ENCODE assay signal across 17 cellular contexts in the genomic region with DNA sequence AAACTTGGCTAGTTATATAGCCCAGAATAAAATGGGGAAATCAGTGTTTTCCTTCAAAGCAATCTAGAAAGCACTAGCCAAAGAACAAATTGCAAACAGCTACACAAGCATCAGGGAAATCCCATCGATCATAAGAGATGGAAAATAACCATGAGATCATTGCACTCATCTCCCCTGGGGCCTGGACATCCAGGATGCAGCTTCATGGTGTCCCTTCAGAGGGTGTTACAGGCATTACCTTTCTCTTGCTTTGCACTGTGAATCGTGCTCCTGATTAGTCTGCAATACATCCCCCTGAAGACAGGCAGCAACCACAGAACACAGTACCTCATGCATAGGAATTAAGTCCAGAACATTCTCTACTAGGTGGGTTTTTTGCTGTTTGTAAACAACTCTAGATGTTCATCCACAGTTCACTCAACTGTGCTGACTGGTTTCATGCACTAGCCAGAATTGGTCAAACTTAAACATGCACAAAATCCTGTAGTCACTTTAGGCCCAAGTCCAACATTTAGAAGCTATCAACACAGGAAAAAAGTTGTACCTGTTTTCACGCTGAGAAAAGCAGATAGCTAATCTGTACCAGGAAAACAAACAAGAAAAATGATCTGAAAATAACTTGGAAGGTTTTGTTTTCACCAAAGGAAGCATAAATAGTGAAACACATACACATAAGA.
DNase-seq lines count a peak whose midpoint lies in the region; ATAC-seq and TF ChIP-seq lines count a peak whose summit lies in the region.
"Had no signal": no experiment of that assay in that cellular context is flagged by ENCODE, and none has a peak within 500 bp of the region (broad histone marks: within the 10 kb centered on the region; RNA-seq: fewer than 3 reads in every experiment).

No MANE protein-coding gene starts in this region.

- intact Hi-C loops in cardiac septum (cut with DNase I) (loop anchor here (10.0 kb wide), 1 partner anchor 428 kb away; no protein-coding TSS in a partner anchor), Right ventricle myocardium superior (cut with DNase I) (no loop called here), uterus (cut with DNase I; ENCODE audit: low total_unique reads) (no loop called here)

- peak; percentile 58 for DNase-seq in cardiac septum (ENCODE audit: low spot score)
- DNase-seq in Right ventricle myocardium superior, result no peak
- DNase-seq in fibroblast of peridontal ligament (ENCODE audit: extremely low read depth), result peak; percentile 65
- no peak for DNase-seq in neural crest cell (ENCODE audit: low read depth, low spot score)
- DNase-seq in uterus, result no peak
- DNase-seq in RPMI8226, result no peak
- DNase-seq in DMS153 treated with DMSO at 0.1 percent for 48 hours (lab: John Stamatoyannopoulos, UW; ENCODE audit: unreplicated experiment), result no peak
- no peak for DNase-seq in stimulated activated CD4-positive, alpha-beta T cell treated with anti-CD3 and anti-CD28 coated beads, Interleukin-1b, Interleukin-23, amount 100 ng/mL, for 48 hours
- DNase-seq: activated CD8-positive, alpha-beta memory T cell treated with anti-CD3 and anti-CD28 coated beads, Interleukin-2, amount 50 U/mL, for 48 hours; adrenal gland; Caco-2; cortex of kidney; immature natural killer cell; MV-4-11; NCI-H2171 treated with DMSO at 0.1 percent for 48 hours had no signal

- TF ChIP-seq CTCF in neural crest cell (conservative IDR thresholded peaks at IDR 0.05), result no peak
- TF ChIP-seq CTCF in uterus (IDR thresholded peaks at IDR 0.05), result no peak

- peaks cover 6 to 17% of the 10 kb centered on the region in 2 donors for H3K4me1 ChIP-seq in uterus
- H3K4me1 ChIP-seq: HAP-1 had no signal

- no peaks in the 10 kb centered on the region for H3K9me3 ChIP-seq in uterus
- H3K9me3 ChIP-seq: adrenal gland, Caco-2, HAP-1 had no signal

- no peaks in the 10 kb centered on the region for H3K27me3 Mint-ChIP-seq in neural crest cell (ENCODE audit: low read depth)

- H3K4me1 Mint-ChIP-seq in neural crest cell, result peaks cover 43% of the 10 kb centered on the region
- H3K4me1 Mint-ChIP-seq: immature natural killer cell, WTC11 had no signal

- H3K27ac Mint-ChIP-seq in neural crest cell (ENCODE audit: unreplicated experiment), result peak overlapping the region; percentile 82
- H3K27ac Mint-ChIP-seq: WTC11 had no signal

- H3K27ac ChIP-seq in uterus, result peak overlapping the region; percentile 88 to 94

- H3K36me3 ChIP-seq in uterus, result no peaks in the 10 kb centered on the region
- H3K36me3 ChIP-seq: adrenal gland, HAP-1 had no signal

- H3K27me3 ChIP-seq in uterus, result no peaks in the 10 kb centered on the region
- H3K27me3 ChIP-seq: adrenal gland had no signal

- TF ChIP-seq POLR2A in uterus (IDR thresholded peaks at IDR 0.05), result no peak

- H3K4me3 Mint-ChIP-seq in neural crest cell, result no peak overlapping the region
- H3K4me3 Mint-ChIP-seq: immature natural killer cell, WTC11 had no signal

- no peaks in the 10 kb centered on the region for H3K36me3 Mint-ChIP-seq in neural crest cell (ENCODE audit: low read depth)
- H3K36me3 Mint-ChIP-seq: immature natural killer cell, WTC11 had no signal

- no peak for ATAC-seq in Right ventricle myocardium superior (ENCODE audit: poor library complexity)
- ATAC-seq: WTC11 had no signal

- H3K9me3 Mint-ChIP-seq in neural crest cell, result no peaks in the 10 kb centered on the region
- H3K9me3 Mint-ChIP-seq: immature natural killer cell had no signal

- H3K4me3 ChIP-seq in uterus, result no peak overlapping the region
- H3K4me3 ChIP-seq: adrenal gland, HAP-1 had no signal

Comparison
In these comparisons a context has a peak if more than half of its experiments do, and no peak if none do; other contexts are left out.
1. DNase-seq: peak in cardiac septum (single experiment) and fibroblast of peridontal ligament (single experiment); none in Right ventricle myocardium superior (single experiment), neural crest cell (single experiment), uterus (0 of 2), RPMI8226 (single experiment), DMS153 treated with DMSO at 0.1 percent for 48 hours (single experiment) and stimulated activated CD4-positive, alpha-beta T cell treated with anti-CD3 and anti-CD28 coated beads, Interleukin-1b, Interleukin-23, amount 100 ng/mL, for 48 hours (single experiment).